In genomic region chr9:132602207-132602606, GRCh38 we compare ENCODE assay signal across 1 cellular context.
TF ChIP-seq lines count a peak whose summit lies in the region.

No MANE protein-coding gene starts in this region.

TF ChIP-seq in IMR-90, 13 proteins besides CTCF, POLR2A, EP300 and RAD21 (continued from another document):
- TF ChIP-seq ELK1 (IDR thresholded peaks at IDR 0.05; ENCODE audit: borderline replicate concordance, low read depth, low read length) (no peak), FOS (IDR thresholded peaks at IDR 0.05; ENCODE audit: low read depth, low read length) (no peak), SMC3 (IDR thresholded peaks at IDR 0.05; ENCODE audit: low read depth, low read length) (no peak), RCOR1 (IDR thresholded peaks at IDR 0.05; ENCODE audit: insufficient replicate concordance, low read length) (no peak), CEBPB (IDR thresholded peaks at IDR 0.05; ENCODE audit: low read depth, low read length) (no peak), RFX5 (IDR thresholded peaks at IDR 0.05; ENCODE audit: low read depth, low read length) (no peak), NFE2L2 (IDR thresholded peaks at IDR 0.05; ENCODE audit: low read depth, low read length) (no peak), CHD1 (IDR thresholded peaks at IDR 0.05; ENCODE audit: low read depth, low read length) (no peak)
